23 cellular contexts compared by ENCODE assay signal in genomic region chr5:82882316-82882715, GRCh38.
"Had no signal": no experiment of that assay in that cellular context is flagged by ENCODE, and none has a peak within 500 bp of the region (broad histone marks: within the 10 kb centered on the region; RNA-seq: fewer than 3 reads in every experiment).

No MANE protein-coding gene starts in this region.

- ATAC-seq: heart right ventricle; naive thymus-derived CD4-positive, alpha-beta T cell; psoas muscle; sciatic nerve had no signal

- FAIRE-seq: islet of Langerhans, urothelium cell line had no signal

- H3K36me3 Mint-ChIP-seq: type B pancreatic cell had no signal

- H3K27ac Mint-ChIP-seq: nephron progenitor cell, type B pancreatic cell had no signal

- H3K27me3 ChIP-seq: dorsolateral prefrontal cortex, heart right ventricle, neutrophil, spleen, suprapubic skin, thyroid gland had no signal

- H3K27ac ChIP-seq: dorsolateral prefrontal cortex, heart right ventricle, neutrophil, psoas muscle, spleen, suprapubic skin, thyroid gland had no signal

- H3K4me1 ChIP-seq: psoas muscle, suprapubic skin had no signal

- H3K36me3 ChIP-seq: heart right ventricle, neutrophil, spleen, suprapubic skin, thyroid gland had no signal

- DNase-seq: cortex of kidney; dorsolateral prefrontal cortex; effector CD8-positive, alpha-beta T cell; heart right ventricle; hypothalamus; kidney glomerular epithelial cell; mammary epithelial cell; naive thymus-derived CD4-positive, alpha-beta T cell; nephron progenitor cell; psoas muscle; retina; spleen; stimulated activated CD4-positive, alpha-beta T cell treated with anti-CD3 and anti-CD28 coated beads, Interleukin-15, amount 100 ng/mL, for 24 hours; stimulated activated CD4-positive, alpha-beta T cell treated with anti-CD3 and anti-CD28 coated beads, Interleukin-2, amount 100 ng/mL, for 24 hours; stimulated activated CD4-positive, alpha-beta T cell treated with anti-CD3 and anti-CD28 coated beads, Interleukin-4, amount 100 ng/mL, for 4 hours; stimulated activated naive CD4-positive, alpha-beta T cell; thyroid gland had no signal

- H3K4me3 ChIP-seq: dorsolateral prefrontal cortex, heart right ventricle, psoas muscle, spleen, suprapubic skin, thyroid gland had no signal

- H3K4me3 Mint-ChIP-seq: nephron progenitor cell, type B pancreatic cell had no signal
